ENCODE assay signal across 8 cellular contexts in the genomic region with DNA sequence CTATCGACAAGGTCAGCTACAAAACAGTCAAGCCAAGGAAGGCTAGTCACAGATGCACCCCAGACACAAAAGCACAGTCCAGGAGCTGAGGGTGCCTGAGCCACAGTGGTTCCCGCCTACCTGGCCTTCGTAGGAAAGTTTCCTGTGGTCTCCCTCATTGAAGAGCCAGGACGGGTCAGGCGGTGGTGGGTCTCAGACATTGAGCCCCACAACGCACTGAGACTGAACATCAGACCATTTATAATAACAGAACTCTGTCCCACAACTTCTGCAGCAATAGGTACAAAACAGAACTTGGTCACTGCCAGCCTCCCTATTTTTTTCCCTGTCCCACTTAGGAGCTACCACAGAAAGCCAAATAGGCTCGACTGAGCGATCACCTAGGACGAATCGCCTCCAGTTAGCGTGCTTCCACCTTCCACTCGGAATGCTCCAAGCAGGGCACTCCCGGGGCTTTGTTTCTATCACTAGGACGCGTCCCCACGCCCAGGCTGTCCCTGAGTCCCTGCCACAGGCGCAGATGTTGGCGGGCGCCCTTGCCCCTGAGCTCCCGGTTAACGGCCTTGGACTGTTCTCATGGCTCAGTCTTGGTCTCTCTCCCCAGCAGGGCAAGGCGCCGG. TPM values are rescaled to one million over a fixed set of nuclear protein-coding genes. Genes with fewer than 3 reads are reported as not detected.
DNase-seq lines count a peak whose midpoint lies in the region; TF ChIP-seq lines count a peak whose summit lies in the region.

No MANE protein-coding gene starts in this region.

- DNase-seq in GM12865 (ENCODE audit: low read depth) (peak; percentile 10), choroid plexus epithelial cell (ENCODE audit: low read depth) (peak; percentile 26), GM03348 (ENCODE audit: low spot score) (no peak), head of caudate nucleus (no peak), NCI-H226 (no peak), AG08396 (ENCODE audit: low spot score) (no peak)

- H3K27me3 ChIP-seq in Loucy (ENCODE audit: insufficient read depth, low read length, poor library complexity, severe bottlenecking) (no peaks in the 10 kb centered on the region), mononuclear cell (ENCODE audit: insufficient read depth, low read length) (no peaks in the 10 kb centered on the region)

- peaks cover 33% of the 10 kb centered on the region for H4K20me1 ChIP-seq in Loucy (ENCODE audit: insufficient read depth, low read length, poor library complexity, severe bottlenecking)

- no peaks in the 10 kb centered on the region for H3F3A ChIP-seq in Loucy (ENCODE audit: low read depth)

- intact Hi-C loops in head of caudate nucleus (cut with DNase I) = no loop called here

- peaks cover 60% of the 10 kb centered on the region for H3K79me2 ChIP-seq in Loucy (ENCODE audit: insufficient read depth, low read length)

- H3K9me3 ChIP-seq in Loucy (ENCODE audit: insufficient read depth, low read depth, low read length) (no peaks in the 10 kb centered on the region), mononuclear cell (ENCODE audit: low read depth, low read length) (peaks cover 6% of the 10 kb centered on the region)

- TF ChIP-seq CTCF in GM12865 (IDR thresholded peaks at IDR 0.05; ENCODE audit: insufficient read depth, low read depth, low read length, missing control alignments) = no peak
- no peak for TF ChIP-seq CTCF in Loucy (conservative IDR thresholded peaks at IDR 0.05; ENCODE audit: low read length)
- TF ChIP-seq CTCF in choroid plexus epithelial cell (conservative IDR thresholded peaks at IDR 0.05; ENCODE audit: low read depth, low read length) = no peak

- peak overlapping the region; percentile 96 for H2AFZ ChIP-seq in Loucy (ENCODE audit: low read length)

- H3K4me1 ChIP-seq in Loucy (ENCODE audit: insufficient read depth, low read length, poor library complexity, severe bottlenecking) = peaks cover 30% of the 10 kb centered on the region
- peaks cover 18% of the 10 kb centered on the region for H3K4me1 ChIP-seq in mononuclear cell (ENCODE audit: insufficient read depth, low read length)

- no peaks in the 10 kb centered on the region for H3K9me2 ChIP-seq in Loucy (replicated peaks; ENCODE audit: low read depth, low read length)

- H3K4me3 ChIP-seq in GM12865 (ENCODE audit: low read depth, low read length) (peak overlapping the region; percentile 89), Loucy (ENCODE audit: low read length, poor library complexity, severe bottlenecking) (peak overlapping the region; percentile 96), choroid plexus epithelial cell (ENCODE audit: low read depth, low read length) (peak overlapping the region; percentile 94), mononuclear cell (ENCODE audit: low read length) (peak overlapping the region; percentile 71)

- peaks cover 15% of the 10 kb centered on the region; the same call in 1 of the 2 replicates for H3K36me3 ChIP-seq in Loucy (ENCODE audit: insufficient read depth, low read length)

- H3K4me2 ChIP-seq in Loucy (ENCODE audit: low read depth, low read length, poor library complexity, severe bottlenecking) = peak overlapping the region; percentile 97

- peak overlapping the region; percentile 97 for H3K9ac ChIP-seq in Loucy (ENCODE audit: low read depth, low read length, poor library complexity, severe bottlenecking)

RNA-seq across cellular contexts. Expression of a gene that starts 0.6 kb away (rescaled TPM):
- 7.2 TPM for total RNA-seq in mononuclear cell

RNA-seq across cellular contexts. Expression of a gene that starts 45.2 kb away (rescaled TPM):
- total RNA-seq in mononuclear cell = 61.1 TPM

RNA-seq across cellular contexts. Expression of a gene that starts 50.7 kb away (rescaled TPM):
- 13.4 TPM for total RNA-seq in mononuclear cell

Comparison
In these comparisons a context has a peak if more than half of its experiments do, and no peak if none do; other contexts are left out.
1. DNase-seq: peak in GM12865 (single experiment) and choroid plexus epithelial cell (single experiment); none in GM03348 (single experiment), head of caudate nucleus (0 of 42), NCI-H226 (single experiment) and AG08396 (single experiment).
2. Peak in every context shown above with its lines, with median percentiles within 50 percentile points of each other: H3K4me3 ChIP-seq.